In the genomic region with DNA sequence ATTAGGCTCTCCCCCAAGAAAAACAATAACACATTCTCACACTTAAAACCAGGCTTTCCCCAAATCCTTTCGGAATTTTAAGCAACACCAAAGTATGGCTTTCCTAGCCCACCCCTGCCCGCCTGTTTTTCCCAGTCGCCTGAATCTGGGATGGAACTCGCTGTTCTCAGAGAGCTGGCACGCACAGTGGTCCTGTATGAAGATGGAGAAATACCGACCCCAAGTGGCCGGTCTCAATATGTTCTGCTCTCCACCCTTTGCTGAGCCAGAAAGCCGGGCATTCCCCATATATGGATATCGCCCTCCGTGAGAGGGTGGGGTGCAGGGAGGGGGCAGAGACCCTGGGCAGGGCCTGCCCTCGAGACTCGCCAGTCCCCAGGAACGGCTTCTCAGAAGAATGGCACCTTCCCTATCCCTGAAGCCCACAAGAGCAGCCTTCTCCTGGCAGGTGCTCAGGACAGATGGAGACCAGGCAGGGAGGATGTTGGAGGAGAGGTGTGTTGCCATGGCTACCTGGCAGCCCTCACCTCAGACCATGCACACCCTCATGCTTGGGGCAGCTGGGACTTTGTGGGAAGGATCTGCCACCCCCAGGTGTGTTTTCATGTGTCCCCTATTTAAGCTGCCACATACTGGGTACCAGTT, we compare ENCODE assay signal across 8 cellular contexts. TPM values are rescaled to one million over a fixed set of nuclear protein-coding genes. Genes with fewer than 3 reads are reported as not detected.
DNase-seq lines count a peak whose midpoint lies in the region; ATAC-seq lines count a peak whose summit lies in the region.

No MANE protein-coding gene starts in this region.

- H3K9ac ChIP-seq in GM23248, result no peak overlapping the region

- H3K27me3 ChIP-seq in GM23248 (replicated peaks; ENCODE audit: insufficient read depth), result peaks cover 5% of the 10 kb centered on the region; the same call in 1 of the 2 replicates

- no peaks in the 10 kb centered on the region for H3K9me2 ChIP-seq in GM23248 (ENCODE audit: insufficient read depth)

- H3K36me3 ChIP-seq in GM23248 (ENCODE audit: low read depth), result no peaks in the 10 kb centered on the region

- WGBS in GM23248 (ENCODE audit: low coverage in 1 of 2, low lambda C conversion rate in 2 of 2, missing lambda C conversion rate in 2 of 2), 2 experiments, result 0 to 5% methylated on average over 8 to 13 of the region's 13 CpGs

- H3K79me2 ChIP-seq in GM23248 (ENCODE audit: insufficient read depth), result no peaks in the 10 kb centered on the region

- ATAC-seq in sciatic nerve, result peak; percentile 55
- no peak for ATAC-seq in HG02571 (IDR thresholded peaks at IDR 0.05; ENCODE audit: unreplicated experiment)
- ATAC-seq in GM21528 (IDR thresholded peaks at IDR 0.05; ENCODE audit: low FRiP score, unreplicated experiment), result no peak

- H2AFZ ChIP-seq in GM23248, result peak overlapping the region; percentile 69

- peaks cover under 1% of the 10 kb centered on the region; the same call in 1 of the 2 replicates for H3K4me1 ChIP-seq in GM23248 (ENCODE audit: insufficient read depth)

- DNase-seq in AG08396 (ENCODE audit: low spot score) (peak; percentile 82), GM23248 (peak; percentile 90), NCI-H748 treated with DMSO at 0.1 percent for 48 hours (lab: John Stamatoyannopoulos, UW) (peak; percentile 18), astrocyte of the hippocampus (ENCODE audit: low read depth, low spot score) (peak; percentile 86), hippocampal formation (lab: John Stamatoyannopoulos, UW) (peak; percentile 18 to 68), sciatic nerve (ENCODE audit: low spot score) (peak; percentile 75)

- H3K27ac ChIP-seq in GM23248, result no peak overlapping the region

- in situ Hi-C loops in GM23248 (cut with MboI), result loop anchor here (25.0 kb wide), 1 partner anchor 426 kb away; the partner anchor contains the start of gene KIFBP

- H3K4me3 ChIP-seq in GM23248, result no peak overlapping the region

- H4K20me1 ChIP-seq in GM23248 (ENCODE audit: insufficient read depth), result no peaks in the 10 kb centered on the region

- H3K4me2 ChIP-seq in GM23248 (ENCODE audit: unreplicated experiment), result peak overlapping the region; percentile 16

- H3K9me3 ChIP-seq in GM23248 (ENCODE audit: low read depth), result no peaks in the 10 kb centered on the region

- H3F3A ChIP-seq in GM23248 (ENCODE audit: insufficient read depth), result peaks cover 9% of the 10 kb centered on the region; the same call in 1 of the 2 replicates

- intact Hi-C loops in sciatic nerve (cut with DNase I), result loop anchor here (10.0 kb wide), 1 partner anchor 221 kb away; the partner anchor contains the start of gene FAM241B

RNA-seq across cellular contexts. Expression of gene TACR2, which starts 3.4 kb away (rescaled TPM):
- total RNA-seq in GM23248 (2014; rRNA removed; shearing (Covaris generic)), result 0.54 TPM in 1 of 2 replicates, not detected in the other
- polyA plus RNA-seq in GM23248 (2016; fragmentation: Nextera tagmentation; extraction: Ambion mirVana), result 0.24 and 0.25 TPM in 2 replicates
- 0.53 TPM for total RNA-seq in sciatic nerve

RNA-seq across cellular contexts. Expression of gene TSPAN15, which starts 37.9 kb away (rescaled TPM):
- total RNA-seq in GM23248 (2014; rRNA removed; shearing (Covaris generic)), result not detected in 2 replicates
- 0.29 and 0.34 TPM in 2 replicates for polyA plus RNA-seq in GM23248 (2016; fragmentation: Nextera tagmentation; extraction: Ambion mirVana)
- 103 TPM for total RNA-seq in sciatic nerve

Comparison
In these comparisons a context has a peak if more than half of its experiments do, and no peak if none do; other contexts are left out.
1. DNase-seq: peak in every context shown above with its lines; median percentile 90 in GM23248; 86 in astrocyte of the hippocampus; 82 in AG08396; 75 in sciatic nerve; 43 in hippocampal formation; 18 in NCI-H748 treated with DMSO at 0.1 percent for 48 hours.
2. RNA of gene TSPAN15, which starts 37.9 kb away (total RNA-seq): 103 TPM in sciatic nerve (single experiment); not detected in GM23248; every median in the first group is over 100 times any median in the second.